Comparison of ENCODE assay signal across 32 cellular contexts in the genomic region with DNA sequence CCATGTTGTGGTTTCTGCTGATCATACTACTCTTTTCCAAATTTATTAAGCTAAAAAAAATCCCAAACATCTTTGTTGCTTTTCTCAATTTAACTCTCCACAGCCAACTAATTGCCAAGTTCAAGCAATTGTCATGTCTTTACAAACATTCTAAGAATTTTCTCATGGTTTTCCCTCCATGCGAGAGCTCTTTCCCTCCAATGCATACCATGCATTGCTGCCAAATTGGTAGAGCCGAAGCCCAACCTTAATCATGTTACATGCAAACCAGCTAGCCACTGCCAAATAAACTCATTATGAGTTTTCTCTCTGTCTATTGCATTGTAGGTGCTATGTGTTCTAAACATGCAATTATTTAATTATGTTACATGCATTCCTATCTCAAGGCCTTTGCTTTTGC.
"Had no signal": no experiment of that assay in that cellular context is flagged by ENCODE, and none has a peak within 500 bp of the region (broad histone marks: within the 10 kb centered on the region; RNA-seq: fewer than 3 reads in every experiment).

No MANE protein-coding gene starts in this region.

- H3K4me3 ChIP-seq: coronary artery, dorsolateral prefrontal cortex, heart left ventricle had no signal

- H3K4me3 Mint-ChIP-seq: activated CD4-positive, alpha-beta memory T cell treated with anti-CD3 and anti-CD28 coated beads for 36 hours; activated CD4-positive, alpha-beta T cell treated with anti-CD3 and anti-CD28 coated beads for 36 hours; activated CD4-positive, alpha-beta T cell treated with anti-CD3 and anti-CD28 coated beads, Interleukin-2, amount 10 ng/mL, durations not matched to agents 24 days and 14 days; activated CD8-positive, alpha-beta memory T cell treated with anti-CD3 and anti-CD28 coated beads, Interleukin-2, amount 10 ng/mL, durations not matched to agents 7 days and 5 days; activated CD8-positive, alpha-beta T cell treated with anti-CD3 and anti-CD28 coated beads, Interleukin-2, amount 10 ng/mL, durations not matched to agents 7 days and 5 days; activated naive CD8-positive, alpha-beta T cell; activated T-helper 1 cell treated with anti-CD3 and anti-CD28 coated beads, Interleukin-12 subunit alpha, Interleukin-12 subunit beta, Interleukin-2, Interleukin-4 antibody, amounts not matched to agents 30 ng/mL and 10 ng/mL and 1 ng/mL, durations not matched to agents 14 hours and 24 hours and 36 hours; central memory CD8-positive, alpha-beta T cell; dendritic cell treated with granulocyte-macrophage colony-stimulating factor and Interleukin-4, amounts not matched to agents 40 ng/mL and 50 ng/mL, for 4 days; endodermal cell had no signal

- H3K36me3 Mint-ChIP-seq: activated CD4-positive, alpha-beta memory T cell treated with anti-CD3 and anti-CD28 coated beads for 36 hours; activated CD8-positive, alpha-beta memory T cell treated with anti-CD3 and anti-CD28 coated beads, Interleukin-2, amount 10 ng/mL, durations not matched to agents 7 days and 5 days; activated naive CD8-positive, alpha-beta T cell had no signal

- H3K27me3 Mint-ChIP-seq: activated CD4-positive, alpha-beta T cell treated with anti-CD3 and anti-CD28 coated beads, Interleukin-2, amount 10 ng/mL, durations not matched to agents 24 days and 14 days; dendritic cell treated with granulocyte-macrophage colony-stimulating factor and Interleukin-4, amounts not matched to agents 40 ng/mL and 50 ng/mL, for 4 days had no signal

- H3K36me3 ChIP-seq: brain microvascular endothelial cell, heart left ventricle had no signal

- ATAC-seq: activated CD4-positive, alpha-beta T cell treated with anti-CD3 and anti-CD28 coated beads for 36 hours; activated CD8-positive, alpha-beta memory T cell treated with anti-CD3 and anti-CD28 coated beads, Interleukin-2, amount 10 ng/mL, durations not matched to agents 7 days and 5 days; activated CD8-positive, alpha-beta T cell treated with anti-CD3 and anti-CD28 coated beads, Interleukin-2, amount 10 ng/mL, durations not matched to agents 7 days and 5 days; esophagus mucosa; heart left ventricle had no signal

- H3K27ac ChIP-seq: brain microvascular endothelial cell, coronary artery, dorsolateral prefrontal cortex, heart left ventricle had no signal

- H3K9me3 Mint-ChIP-seq: activated CD4-positive, alpha-beta memory T cell treated with anti-CD3 and anti-CD28 coated beads for 36 hours; activated CD4-positive, alpha-beta T cell treated with anti-CD3 and anti-CD28 coated beads, Interleukin-2, amount 10 ng/mL, durations not matched to agents 24 days and 14 days; activated T-helper 1 cell treated with anti-CD3 and anti-CD28 coated beads, Interleukin-12 subunit alpha, Interleukin-12 subunit beta, Interleukin-2, Interleukin-4 antibody, amounts not matched to agents 30 ng/mL and 10 ng/mL and 1 ng/mL, durations not matched to agents 14 hours and 24 hours and 36 hours; activated T-helper 2 cell treated with anti-CD3 and anti-CD28 coated beads, Interferon-gamma antibody, Interleukin-2, Interleukin-4, amounts not matched to agents 10 μg/mL and 5 μg/mL and 100 μg/mL, durations not matched to agents 14 hours and 24 hours and 36 hours; central memory CD8-positive, alpha-beta T cell; dendritic cell treated with granulocyte-macrophage colony-stimulating factor and Interleukin-4, amounts not matched to agents 40 ng/mL and 50 ng/mL, for 4 days; endodermal cell had no signal

- FAIRE-seq: astrocyte, bronchial epithelial cell, frontal cortex had no signal

- H3K27me3 ChIP-seq: brain microvascular endothelial cell, heart left ventricle had no signal

- H3K4me1 ChIP-seq: heart left ventricle had no signal

- DNase-seq: activated CD4-positive, alpha-beta memory T cell treated with anti-CD3 and anti-CD28 coated beads for 36 hours; activated CD4-positive, alpha-beta T cell treated with anti-CD3 and anti-CD28 coated beads for 36 hours; activated CD4-positive, alpha-beta T cell treated with anti-CD3 and anti-CD28 coated beads, Interleukin-2, amount 10 ng/mL, durations not matched to agents 24 days and 14 days; activated CD4-positive, CD25-positive, alpha-beta regulatory T cell; activated CD4-positive, CD25-positive, alpha-beta regulatory T cell treated with anti-CD3 and anti-CD28 coated beads, Interleukin-2, amount 50 U/mL, for 72 hours; activated CD8-positive, alpha-beta memory T cell treated with anti-CD3 and anti-CD28 coated beads, Interleukin-2, amount 10 ng/mL, durations not matched to agents 7 days and 5 days; activated CD8-positive, alpha-beta memory T cell treated with anti-CD3 and anti-CD28 coated beads, Interleukin-2, amount 50 U/mL, for 4 hours; activated CD8-positive, alpha-beta T cell treated with anti-CD3 and anti-CD28 coated beads, Interleukin-2, amount 10 ng/mL, durations not matched to agents 7 days and 5 days; activated effector memory CD4-positive, alpha-beta T cell treated with anti-CD3 and anti-CD28 coated beads, Interleukin-2, amount 50 U/mL, for 16 hours; activated naive CD4-positive, alpha-beta T cell treated with anti-CD3 and anti-CD28 coated beads, Interleukin-2, amount 50 U/mL, for 16 hours; activated T-cell treated with anti-CD3 and anti-CD28 coated beads, Interleukin-2, amount 50 U/mL, for 1 hour; activated T-cell treated with anti-CD3 and anti-CD28 coated beads, Interleukin-2, amount 50 U/mL, for 48 hours; amniotic stem cell; anterior cingulate cortex; brain microvascular endothelial cell; dorsolateral prefrontal cortex; effector memory CD4-positive, alpha-beta T cell; endodermal cell; foreskin fibroblast; glutamatergic neuron; heart left ventricle; T-helper 2 cell had no signal

- H3K4me1 Mint-ChIP-seq: activated CD4-positive, alpha-beta T cell treated with anti-CD3 and anti-CD28 coated beads for 36 hours; activated CD4-positive, alpha-beta T cell treated with anti-CD3 and anti-CD28 coated beads, Interleukin-2, amount 10 ng/mL, durations not matched to agents 24 days and 14 days; central memory CD8-positive, alpha-beta T cell had no signal

- H3K27ac Mint-ChIP-seq: activated CD4-positive, alpha-beta memory T cell treated with anti-CD3 and anti-CD28 coated beads for 36 hours; activated CD4-positive, alpha-beta T cell treated with anti-CD3 and anti-CD28 coated beads for 36 hours; activated CD4-positive, alpha-beta T cell treated with anti-CD3 and anti-CD28 coated beads, Interleukin-2, amount 10 ng/mL, durations not matched to agents 24 days and 14 days; activated CD8-positive, alpha-beta memory T cell treated with anti-CD3 and anti-CD28 coated beads, Interleukin-2, amount 10 ng/mL, durations not matched to agents 7 days and 5 days; activated CD8-positive, alpha-beta T cell treated with anti-CD3 and anti-CD28 coated beads, Interleukin-2, amount 10 ng/mL, durations not matched to agents 7 days and 5 days; activated naive CD8-positive, alpha-beta T cell; activated T-helper 1 cell treated with anti-CD3 and anti-CD28 coated beads, Interleukin-12 subunit alpha, Interleukin-12 subunit beta, Interleukin-2, Interleukin-4 antibody, amounts not matched to agents 30 ng/mL and 10 ng/mL and 1 ng/mL, durations not matched to agents 14 hours and 24 hours and 36 hours; activated T-helper 2 cell treated with anti-CD3 and anti-CD28 coated beads, Interferon-gamma antibody, Interleukin-2, Interleukin-4, amounts not matched to agents 10 μg/mL and 5 μg/mL and 100 μg/mL, durations not matched to agents 14 hours and 24 hours and 36 hours; dendritic cell treated with granulocyte-macrophage colony-stimulating factor and Interleukin-4, amounts not matched to agents 40 ng/mL and 50 ng/mL, for 4 days; endodermal cell had no signal
